21 cellular contexts compared by ENCODE assay signal in genomic region chr2:10214179-10214578, GRCh38.
A peak's percentile ranks its signal among the peaks of the same experiment; 100 is the strongest.
DNase-seq lines count a peak whose midpoint lies in the region; ATAC-seq and TF ChIP-seq lines count a peak whose summit lies in the region.
"Had no signal": no experiment of that assay in that cellular context is flagged by ENCODE, and none has a peak within 500 bp of the region (broad histone marks: within the 10 kb centered on the region; RNA-seq: fewer than 3 reads in every experiment).

No MANE protein-coding gene starts in this region.

- no peak overlapping the region for H2BK15ac ChIP-seq in neuronal stem cell (ENCODE audit: low read length)

- H3K9me3 Mint-ChIP-seq in stimulated activated naive CD8-positive, alpha-beta T cell treated with anti-CD3 and anti-CD28 coated beads, Interleukin-15, amount 100 ng/mL, for 72 hours: no peaks in the 10 kb centered on the region
- no peaks in the 10 kb centered on the region for H3K9me3 Mint-ChIP-seq in WTC11
- H3K9me3 Mint-ChIP-seq in activated T-helper 2 cell treated with anti-CD3 and anti-CD28 coated beads, Interferon-gamma antibody, Interleukin-2, Interleukin-4, amounts not matched to agents 10 μg/mL and 5 μg/mL and 100 μg/mL, durations not matched to agents 14 hours and 24 hours and 36 hours: no peaks in the 10 kb centered on the region
- H3K9me3 Mint-ChIP-seq: HFFc6 had no signal

- H3K18ac ChIP-seq in neuronal stem cell (ENCODE audit: low read length): no peak overlapping the region

- DNase-seq in stimulated activated naive CD8-positive, alpha-beta T cell treated with anti-CD3 and anti-CD28 coated beads, Interleukin-15, amount 100 ng/mL, for 72 hours: no peak
- DNase-seq in stimulated activated naive CD8-positive, alpha-beta T cell treated with anti-CD3 and anti-CD28 coated beads, Interleukin-15, Interleukin-2, amounts not matched to agents 100 U/mL and 50 U/mL, for 24 hours: no peak
- DNase-seq in WTC11 (ENCODE audit: low spot score) (no peak), neuronal stem cell (ENCODE audit: low spot score) (no peak), A172 (ENCODE audit: low spot score) (no peak)
- DNase-seq in activated T-helper 2 cell treated with anti-CD3 and anti-CD28 coated beads, Interferon-gamma antibody, Interleukin-2, Interleukin-4, amounts not matched to agents 10 μg/mL and 5 μg/mL and 100 μg/mL, durations not matched to agents 14 hours and 24 hours and 36 hours (ENCODE audit: low spot score): no peak
- DNase-seq: ACHN; Caco-2; CD4-positive, alpha-beta memory T cell; HFFc6; NCI-H1105; NCI-H146; NCI-H2029 treated with DMSO at 0.1 percent for 48 hours; NCI-H2171; NCI-H345; NCI-H524 had no signal

- H3K79me1 ChIP-seq in neuronal stem cell (ENCODE audit: low read depth, low read length): no peaks in the 10 kb centered on the region

- H2BK5ac ChIP-seq in neuronal stem cell (ENCODE audit: low read length): no peak overlapping the region

- no peak overlapping the region for H3K27ac ChIP-seq in neuronal stem cell (replicated peaks; ENCODE audit: low read length)
- H3K27ac ChIP-seq: BLaER1, KMS-11, Peyer's patch, SJSA1 had no signal

- no peak overlapping the region for H2BK12ac ChIP-seq in neuronal stem cell (ENCODE audit: low read length)

- H4K91ac ChIP-seq in neuronal stem cell (ENCODE audit: low read depth, low read length, poor library complexity): no peak overlapping the region

- H3K9me3 ChIP-seq in neuronal stem cell (replicated peaks in 1 of 2; ENCODE audit: control insufficient read depth in 2 of 2, insufficient read depth in 1 of 2, low read depth in 1 of 2, low read length in 2 of 2): no peaks in the 10 kb centered on the region
- H3K9me3 ChIP-seq: BLaER1, Caco-2, Peyer's patch, SJSA1 had no signal

- peaks cover 9 to 25% of the 10 kb centered on the region in 2 donors for H3K4me1 ChIP-seq in neuronal stem cell (ENCODE audit: control insufficient read depth in 2 of 2, insufficient read depth in 1 of 2, low read depth in 1 of 2, low read length in 2 of 2)
- H3K4me1 ChIP-seq: Caco-2, Peyer's patch, SJSA1 had no signal

- CTCF ChIA-PET in WTC11 (lab: Charles Lee): no interaction called here

- no peaks in the 10 kb centered on the region for H3K27me3 ChIP-seq in neuronal stem cell (ENCODE audit: control insufficient read depth in 3 of 3, insufficient read depth in 3 of 3, low read depth in 1 of 3, low read length in 3 of 3)
- H3K27me3 ChIP-seq: BLaER1, Peyer's patch, SJSA1 had no signal

- H3K4me3 Mint-ChIP-seq in stimulated activated naive CD8-positive, alpha-beta T cell treated with anti-CD3 and anti-CD28 coated beads, Interleukin-15, amount 100 ng/mL, for 72 hours: no peak overlapping the region
- H3K4me3 Mint-ChIP-seq in WTC11: no peak overlapping the region
- H3K4me3 Mint-ChIP-seq in activated T-helper 2 cell treated with anti-CD3 and anti-CD28 coated beads, Interferon-gamma antibody, Interleukin-2, Interleukin-4, amounts not matched to agents 10 μg/mL and 5 μg/mL and 100 μg/mL, durations not matched to agents 14 hours and 24 hours and 36 hours (ENCODE audit: low read depth): no peak overlapping the region
- H3K4me3 Mint-ChIP-seq: CD4-positive, alpha-beta memory T cell; HFFc6 had no signal

- ATAC-seq in stimulated activated naive CD8-positive, alpha-beta T cell treated with anti-CD3 and anti-CD28 coated beads, Interleukin-15, amount 100 ng/mL, for 72 hours: peak; percentile 18
- no peak for ATAC-seq in stimulated activated naive CD8-positive, alpha-beta T cell treated with anti-CD3 and anti-CD28 coated beads, Interleukin-15, Interleukin-2, amounts not matched to agents 100 U/mL and 50 U/mL, for 24 hours
- no peak for ATAC-seq in WTC11
- no peak for ATAC-seq in HG03439 (IDR thresholded peaks at IDR 0.05; ENCODE audit: unreplicated experiment)

- no peak overlapping the region for H3K4me2 ChIP-seq in neuronal stem cell (ENCODE audit: insufficient read depth, low read length, poor library complexity, severe bottlenecking)
- H3K4me2 ChIP-seq: BLaER1, KMS-11 had no signal

- WGBS in neuronal stem cell (ENCODE audit: extremely low coverage in 2 of 2, insufficient read length in 2 of 2, insufficient replicate concordance in 1 of 2), 2 donors: no CpG with 5 or more reads among the region's 8 CpGs

- H3K14ac ChIP-seq in neuronal stem cell (ENCODE audit: low read length): no peak overlapping the region

- peak overlapping the region in 1 of 2 donors; percentile 49 for H3K27ac Mint-ChIP-seq in stimulated activated naive CD8-positive, alpha-beta T cell treated with anti-CD3 and anti-CD28 coated beads, Interleukin-15, amount 100 ng/mL, for 72 hours
- peak overlapping the region; percentile 8; the same call in 1 of the 2 replicates for H3K27ac Mint-ChIP-seq in WTC11
- H3K27ac Mint-ChIP-seq in activated T-helper 2 cell treated with anti-CD3 and anti-CD28 coated beads, Interferon-gamma antibody, Interleukin-2, Interleukin-4, amounts not matched to agents 10 μg/mL and 5 μg/mL and 100 μg/mL, durations not matched to agents 14 hours and 24 hours and 36 hours: no peak overlapping the region
- H3K27ac Mint-ChIP-seq: CD4-positive, alpha-beta memory T cell; HFFc6 had no signal

- H2AK5ac ChIP-seq in neuronal stem cell (ENCODE audit: low read depth, low read length): no peak overlapping the region

- H3K4me3 ChIP-seq in neuronal stem cell (ENCODE audit: low read length in 2 of 2): no peak overlapping the region
- H3K4me3 ChIP-seq: BLaER1, Peyer's patch, SJSA1 had no signal

- intact Hi-C loops in activated T-helper 2 cell treated with anti-CD3 and anti-CD28 coated beads, Interferon-gamma antibody, Interleukin-2, Interleukin-4, amounts not matched to agents 10 μg/mL and 5 μg/mL and 100 μg/mL, durations not matched to agents 14 hours and 24 hours and 36 hours (cut with micrococcal nuclease): no loop called here

- no peak overlapping the region for H4K8ac ChIP-seq in neuronal stem cell (ENCODE audit: low read depth, low read length)

- no peaks in the 10 kb centered on the region for H3K36me3 Mint-ChIP-seq in WTC11
- H3K36me3 Mint-ChIP-seq in activated T-helper 2 cell treated with anti-CD3 and anti-CD28 coated beads, Interferon-gamma antibody, Interleukin-2, Interleukin-4, amounts not matched to agents 10 μg/mL and 5 μg/mL and 100 μg/mL, durations not matched to agents 14 hours and 24 hours and 36 hours (ENCODE audit: low read depth): peaks cover 5% of the 10 kb centered on the region
- H3K36me3 Mint-ChIP-seq: CD4-positive, alpha-beta memory T cell had no signal

- H3K4me1 Mint-ChIP-seq in stimulated activated naive CD8-positive, alpha-beta T cell treated with anti-CD3 and anti-CD28 coated beads, Interleukin-15, amount 100 ng/mL, for 72 hours: peaks cover 6% of the 10 kb centered on the region
- peaks cover 15% of the 10 kb centered on the region for H3K4me1 Mint-ChIP-seq in WTC11
- H3K4me1 Mint-ChIP-seq in activated T-helper 2 cell treated with anti-CD3 and anti-CD28 coated beads, Interferon-gamma antibody, Interleukin-2, Interleukin-4, amounts not matched to agents 10 μg/mL and 5 μg/mL and 100 μg/mL, durations not matched to agents 14 hours and 24 hours and 36 hours (ENCODE audit: low read depth): no peaks in the 10 kb centered on the region

- POLR2A ChIA-PET in WTC11 (lab: Charles Lee): no interaction called here

- H3K23ac ChIP-seq in neuronal stem cell (ENCODE audit: low read depth, low read length, poor library complexity): peak overlapping the region; percentile 45

- no peak overlapping the region for H2AFZ ChIP-seq in neuronal stem cell (ENCODE audit: low read length)

- TF ChIP-seq CTCF in WTC11 (IDR thresholded peaks at IDR 0.05): no peak

- H3K4ac ChIP-seq in neuronal stem cell (ENCODE audit: low read length): no peak overlapping the region

- H3K36me3 ChIP-seq in neuronal stem cell (replicated peaks in 1 of 2; ENCODE audit: control insufficient read depth in 2 of 2, insufficient read depth in 2 of 2, low read length in 2 of 2): peaks cover 0 to 7% of the 10 kb centered on the region in 2 donors
- H3K36me3 ChIP-seq: Peyer's patch, SJSA1 had no signal

- no peak overlapping the region for H2BK120ac ChIP-seq in neuronal stem cell (ENCODE audit: low read depth, low read length)

- H3K27me3 Mint-ChIP-seq in stimulated activated naive CD8-positive, alpha-beta T cell treated with anti-CD3 and anti-CD28 coated beads, Interleukin-15, amount 100 ng/mL, for 72 hours: no peaks in the 10 kb centered on the region
- H3K27me3 Mint-ChIP-seq in WTC11 (ENCODE audit: low read depth): no peaks in the 10 kb centered on the region
- no peaks in the 10 kb centered on the region for H3K27me3 Mint-ChIP-seq in activated T-helper 2 cell treated with anti-CD3 and anti-CD28 coated beads, Interferon-gamma antibody, Interleukin-2, Interleukin-4, amounts not matched to agents 10 μg/mL and 5 μg/mL and 100 μg/mL, durations not matched to agents 14 hours and 24 hours and 36 hours (ENCODE audit: low read depth)
- H3K27me3 Mint-ChIP-seq: CD4-positive, alpha-beta memory T cell had no signal

- H3K9ac ChIP-seq in neuronal stem cell (ENCODE audit: low read depth, low read length, poor library complexity): no peak overlapping the region
- H3K9ac ChIP-seq: BLaER1, KMS-11 had no signal

TF ChIP-seq in WTC11, 78 proteins besides CTCF, POLR2A, EP300 and RAD21 (continues in another document):
- no peak for TF ChIP-seq MLX (CRISPR knock-in tag; IDR thresholded peaks at IDR 0.05)
- TF ChIP-seq E2F1 (CRISPR knock-in tag; IDR thresholded peaks at IDR 0.05): no peak
- TF ChIP-seq PREB (CRISPR knock-in tag; IDR thresholded peaks at IDR 0.05; ENCODE audit: borderline replicate concordance): no peak
